Comparison of ENCODE assay signal across 8 cellular contexts in genomic region chr2:10810175-10811161, GRCh38. TPM values are rescaled to one million over a fixed set of nuclear protein-coding genes. Genes with fewer than 3 reads are reported as not detected.
DNase-seq lines count a peak whose midpoint lies in the region; ATAC-seq and TF ChIP-seq lines count a peak whose summit lies in the region.

No MANE protein-coding gene starts in this region.

- H3K36me3 Mint-ChIP-seq in activated T-cell treated with anti-CD3 and anti-CD28 coated beads, Interleukin-2, amount 50 U/mL, for 4 hours (ENCODE audit: insufficient read depth): peaks cover 10% of the 10 kb centered on the region
- H3K36me3 Mint-ChIP-seq in stimulated activated memory B cell treated with anti-CD40 and anti-IgM and Interleukin-4, amounts not matched to agents 10 μg/mL and 1 μg/mL and 100 μg/mL, for 72 hours: peaks cover 7% of the 10 kb centered on the region

- H3K4me1 Mint-ChIP-seq in activated T-cell treated with anti-CD3 and anti-CD28 coated beads, Interleukin-2, amount 50 U/mL, for 4 hours (ENCODE audit: low read depth): peaks cover 38% of the 10 kb centered on the region
- H3K4me1 Mint-ChIP-seq in stimulated activated memory B cell treated with anti-CD40 and anti-IgM and Interleukin-4, amounts not matched to agents 10 μg/mL and 1 μg/mL and 100 μg/mL, for 72 hours: peaks cover 54% of the 10 kb centered on the region

- H3K27ac Mint-ChIP-seq in stimulated activated memory B cell treated with anti-CD40 and anti-IgM and Interleukin-4, amounts not matched to agents 10 μg/mL and 1 μg/mL and 100 μg/mL, for 72 hours: peak overlapping the region; percentile 96

- H3K4me3 Mint-ChIP-seq in activated T-cell treated with anti-CD3 and anti-CD28 coated beads, Interleukin-2, amount 50 U/mL, for 4 hours: peak overlapping the region; percentile 95
- H3K4me3 Mint-ChIP-seq in stimulated activated memory B cell treated with anti-CD40 and anti-IgM and Interleukin-4, amounts not matched to agents 10 μg/mL and 1 μg/mL and 100 μg/mL, for 72 hours: peak overlapping the region; percentile 95

- intact Hi-C loops in posterior vena cava (cut with DNase I): no loop called here

- no peak for ATAC-seq in activated T-cell treated with anti-CD3 and anti-CD28 coated beads, Interleukin-2, amount 50 U/mL, for 4 hours
- peak; percentile 34 for ATAC-seq in HG03095 (IDR thresholded peaks at IDR 0.05; ENCODE audit: unreplicated experiment)
- ATAC-seq in stimulated activated memory B cell treated with anti-CD40 and anti-IgM and Interleukin-4, amounts not matched to agents 10 μg/mL and 1 μg/mL and 100 μg/mL, for 72 hours: peak; percentile 50

- TF ChIP-seq CTCF in fibroblast of mammary gland (conservative IDR thresholded peaks at IDR 0.05; ENCODE audit: control insufficient read depth, insufficient read depth, low read depth, low read length): no peak

- DNase-seq in activated T-cell treated with anti-CD3 and anti-CD28 coated beads, Interleukin-2, amount 50 U/mL, for 4 hours: no peak
- DNase-seq in activated T-cell treated with anti-CD3 and anti-CD28 coated beads, Interleukin-2, amount 50 U/mL, for 1 hour: no peak
- DNase-seq in SK-N-DZ (ENCODE audit: low spot score) (peak; percentile 39), fibroblast of mammary gland (ENCODE audit: low read depth) (peak; percentile 31), posterior vena cava (ENCODE audit: low spot score) (no peak), amygdala (lab: John Stamatoyannopoulos, UW) (no peak)

- H3K27me3 Mint-ChIP-seq in activated T-cell treated with anti-CD3 and anti-CD28 coated beads, Interleukin-2, amount 50 U/mL, for 4 hours (ENCODE audit: low read depth): no peaks in the 10 kb centered on the region
- H3K27me3 Mint-ChIP-seq in stimulated activated memory B cell treated with anti-CD40 and anti-IgM and Interleukin-4, amounts not matched to agents 10 μg/mL and 1 μg/mL and 100 μg/mL, for 72 hours: no peaks in the 10 kb centered on the region

- no peaks in the 10 kb centered on the region for H3K9me3 Mint-ChIP-seq in activated T-cell treated with anti-CD3 and anti-CD28 coated beads, Interleukin-2, amount 50 U/mL, for 4 hours
- H3K9me3 Mint-ChIP-seq in stimulated activated memory B cell treated with anti-CD40 and anti-IgM and Interleukin-4, amounts not matched to agents 10 μg/mL and 1 μg/mL and 100 μg/mL, for 72 hours: no peaks in the 10 kb centered on the region

- H3K4me3 ChIP-seq in fibroblast of mammary gland (ENCODE audit: control insufficient read depth, low read depth, low read length): peak overlapping the region; percentile 85

RNA-seq across cellular contexts. Expression of gene PDIA6, which starts 2.1 kb away (rescaled TPM):
- total RNA-seq in activated T-cell treated with anti-CD3 and anti-CD28 coated beads, Interleukin-2, amount 50 U/mL, for 4 hours: 100 to 1,000 TPM; 169 to 241 (median 175) TPM
- polyA plus RNA-seq in SK-N-DZ (2014; cell fraction: cytosol; rRNA removed): 211 and 220 TPM in 2 replicates
- polyA plus RNA-seq in SK-N-DZ (2014; cell fraction: nucleus; rRNA removed): 71.4 and 93.1 TPM in 2 replicates
- total RNA-seq in posterior vena cava: 100 to 1,000 TPM; 111 to 144 TPM

Comparison
In these comparisons a context has a peak if more than half of its experiments do, and no peak if none do; other contexts are left out.
1. ATAC-seq: peak in HG03095 (single experiment) and stimulated activated memory B cell treated with anti-CD40 and anti-IgM and Interleukin-4, amounts not matched to agents 10 μg/mL and 1 μg/mL and 100 μg/mL, for 72 hours (single experiment); none in activated T-cell treated with anti-CD3 and anti-CD28 coated beads, Interleukin-2, amount 50 U/mL, for 4 hours (0 of 2).
2. DNase-seq: peak in SK-N-DZ (single experiment) and fibroblast of mammary gland (single experiment); none in activated T-cell treated with anti-CD3 and anti-CD28 coated beads, Interleukin-2, amount 50 U/mL, for 4 hours (single experiment), activated T-cell treated with anti-CD3 and anti-CD28 coated beads, Interleukin-2, amount 50 U/mL, for 1 hour (single experiment), posterior vena cava (single experiment) and amygdala (0 of 56).